ENCODE assay signal across 30 cellular contexts in the genomic region with DNA sequence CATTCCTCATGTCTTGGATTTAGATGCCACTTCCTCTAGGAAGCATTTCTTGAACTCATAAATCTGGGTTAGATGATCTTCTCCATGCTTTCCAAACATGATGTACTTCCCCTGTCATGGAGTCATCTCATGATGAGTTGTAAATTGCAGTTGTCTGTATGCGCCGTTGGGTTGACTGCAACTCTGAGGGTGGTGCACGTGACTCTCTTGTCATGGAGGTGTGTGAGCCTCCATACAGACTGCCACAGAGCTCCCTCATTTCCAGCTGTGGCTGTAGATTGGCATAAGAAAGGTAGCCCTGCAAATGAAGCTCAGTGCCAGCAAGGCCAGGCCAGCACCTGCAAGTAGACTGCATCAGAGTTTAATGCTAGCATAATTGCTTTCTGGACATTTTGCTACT.
"Had no signal": no experiment of that assay in that cellular context is flagged by ENCODE, and none has a peak within 500 bp of the region (broad histone marks: within the 10 kb centered on the region; RNA-seq: fewer than 3 reads in every experiment).

No MANE protein-coding gene starts in this region.

- H3K9me3 ChIP-seq: ascending aorta, SJSA1 had no signal

- H3K27ac Mint-ChIP-seq: activated CD8-positive, alpha-beta memory T cell treated with anti-CD3 and anti-CD28 coated beads, Interleukin-2, amount 10 ng/mL, durations not matched to agents 7 days and 5 days; activated CD8-positive, alpha-beta T cell treated with anti-CD3 and anti-CD28 coated beads, Interleukin-2, amount 10 ng/mL, durations not matched to agents 7 days and 5 days; activated naive CD4-positive, alpha-beta T cell treated with anti-CD3 and anti-CD28 coated beads, Interleukin-2, amount 50 U/mL, for 24 hours; activated naive CD8-positive, alpha-beta T cell treated with anti-CD3 and anti-CD28 coated beads, Interleukin-2, amount 50 U/mL, for 24 hours; activated T-cell treated with anti-CD3 and anti-CD28 coated beads, Interleukin-2, amount 50 U/mL, for 24 hours; activated T-helper 1 cell treated with anti-CD3 and anti-CD28 coated beads, Interleukin-12 subunit alpha, Interleukin-12 subunit beta, Interleukin-2, Interleukin-4 antibody, amounts not matched to agents 30 ng/mL and 10 ng/mL and 1 ng/mL, durations not matched to agents 14 hours and 24 hours and 36 hours; brain; T-helper 1 cell treated with Interleukin-12 subunit alpha and Interleukin-12 subunit beta and Interleukin-4 antibody, amounts not matched to agents 30 μg/mL and 1 μg/mL, for 36 hours had no signal

- DNase-seq: activated CD4-positive, alpha-beta T cell treated with anti-CD3 and anti-CD28 coated beads for 48 hours; activated CD4-positive, alpha-beta T cell treated with anti-CD3 and anti-CD28 coated beads, Interleukin-2, amount 50 U/mL, for 4 hours; activated CD4-positive, CD25-positive, alpha-beta regulatory T cell treated with anti-CD3 and anti-CD28 coated beads, Interleukin-2, amount 50 U/mL, for 72 hours; activated CD8-positive, alpha-beta memory T cell treated with anti-CD3 and anti-CD28 coated beads, Interleukin-2, amount 10 ng/mL, durations not matched to agents 7 days and 5 days; activated CD8-positive, alpha-beta T cell treated with anti-CD3 and anti-CD28 coated beads, Interleukin-2, amount 10 ng/mL, durations not matched to agents 7 days and 5 days; activated effector memory CD4-positive, alpha-beta T cell treated with Interleukin-2 at 50 U/mL for 16 hours; activated naive CD4-positive, alpha-beta T cell; activated naive CD8-positive, alpha-beta T cell treated with anti-CD3 and anti-CD28 coated beads, Interleukin-2, amount 50 U/mL, for 24 hours; activated T-cell treated with anti-CD3 and anti-CD28 coated beads, Interleukin-2, amount 50 U/mL, for 24 hours; amniotic stem cell; Karpas-422; MM.1S; NCI-H1105 treated with DMSO at 0.1 percent for 48 hours; NCI-H1436 treated with DMSO at 0.1 percent for 48 hours; NCI-H187 treated with DMSO at 0.1 percent for 48 hours; NCI-H2171 treated with DMSO at 0.1 percent for 48 hours; NCI-H510A treated with DMSO at 0.1 percent for 48 hours; NCI-H69; NK-92 treated with Interleukin-12 subunit alpha and Interleukin-12 subunit beta, amount 100 ng/mL, for 24 hours; OCI-M1; SHP77 had no signal

- H3K4me3 ChIP-seq: ascending aorta, K562, SJSA1 had no signal

- H3K27me3 Mint-ChIP-seq: brain had no signal

- H3K27me3 ChIP-seq: ascending aorta, SJSA1 had no signal

- H3K27ac ChIP-seq: ascending aorta, RWPE1, SJSA1 had no signal

- H3K4me1 Mint-ChIP-seq: activated CD8-positive, alpha-beta memory T cell treated with anti-CD3 and anti-CD28 coated beads, Interleukin-2, amount 10 ng/mL, durations not matched to agents 7 days and 5 days; activated naive CD4-positive, alpha-beta T cell treated with anti-CD3 and anti-CD28 coated beads, Interleukin-2, amount 50 U/mL, for 24 hours; activated naive CD8-positive, alpha-beta T cell treated with anti-CD3 and anti-CD28 coated beads, Interleukin-2, amount 50 U/mL, for 24 hours; central memory CD8-positive, alpha-beta T cell had no signal

- H3K9me3 Mint-ChIP-seq: activated naive CD4-positive, alpha-beta T cell treated with anti-CD3 and anti-CD28 coated beads, Interleukin-2, amount 50 U/mL, for 24 hours; activated naive CD8-positive, alpha-beta T cell treated with anti-CD3 and anti-CD28 coated beads, Interleukin-2, amount 50 U/mL, for 24 hours; activated T-cell treated with anti-CD3 and anti-CD28 coated beads, Interleukin-2, amount 50 U/mL, for 24 hours; activated T-helper 1 cell treated with anti-CD3 and anti-CD28 coated beads, Interleukin-12 subunit alpha, Interleukin-12 subunit beta, Interleukin-2, Interleukin-4 antibody, amounts not matched to agents 30 ng/mL and 10 ng/mL and 1 ng/mL, durations not matched to agents 14 hours and 24 hours and 36 hours; brain; central memory CD8-positive, alpha-beta T cell; T-helper 1 cell treated with Interleukin-12 subunit alpha and Interleukin-12 subunit beta and Interleukin-4 antibody, amounts not matched to agents 30 μg/mL and 1 μg/mL, for 36 hours had no signal

- H3K36me3 Mint-ChIP-seq: activated CD8-positive, alpha-beta memory T cell treated with anti-CD3 and anti-CD28 coated beads, Interleukin-2, amount 10 ng/mL, durations not matched to agents 7 days and 5 days; activated naive CD4-positive, alpha-beta T cell treated with anti-CD3 and anti-CD28 coated beads, Interleukin-2, amount 50 U/mL, for 24 hours had no signal

- H3K4me3 Mint-ChIP-seq: activated CD8-positive, alpha-beta memory T cell treated with anti-CD3 and anti-CD28 coated beads, Interleukin-2, amount 10 ng/mL, durations not matched to agents 7 days and 5 days; activated CD8-positive, alpha-beta T cell treated with anti-CD3 and anti-CD28 coated beads, Interleukin-2, amount 10 ng/mL, durations not matched to agents 7 days and 5 days; activated naive CD4-positive, alpha-beta T cell treated with anti-CD3 and anti-CD28 coated beads, Interleukin-2, amount 50 U/mL, for 24 hours; activated naive CD8-positive, alpha-beta T cell treated with anti-CD3 and anti-CD28 coated beads, Interleukin-2, amount 50 U/mL, for 24 hours; activated T-cell treated with anti-CD3 and anti-CD28 coated beads, Interleukin-2, amount 50 U/mL, for 24 hours; activated T-helper 1 cell treated with anti-CD3 and anti-CD28 coated beads, Interleukin-12 subunit alpha, Interleukin-12 subunit beta, Interleukin-2, Interleukin-4 antibody, amounts not matched to agents 30 ng/mL and 10 ng/mL and 1 ng/mL, durations not matched to agents 14 hours and 24 hours and 36 hours; brain; central memory CD8-positive, alpha-beta T cell; T-helper 1 cell treated with Interleukin-12 subunit alpha and Interleukin-12 subunit beta and Interleukin-4 antibody, amounts not matched to agents 30 μg/mL and 1 μg/mL, for 36 hours had no signal

- FAIRE-seq: K562 had no signal
